Comparison of ENCODE assay signal across 18 cellular contexts in the genomic region with DNA sequence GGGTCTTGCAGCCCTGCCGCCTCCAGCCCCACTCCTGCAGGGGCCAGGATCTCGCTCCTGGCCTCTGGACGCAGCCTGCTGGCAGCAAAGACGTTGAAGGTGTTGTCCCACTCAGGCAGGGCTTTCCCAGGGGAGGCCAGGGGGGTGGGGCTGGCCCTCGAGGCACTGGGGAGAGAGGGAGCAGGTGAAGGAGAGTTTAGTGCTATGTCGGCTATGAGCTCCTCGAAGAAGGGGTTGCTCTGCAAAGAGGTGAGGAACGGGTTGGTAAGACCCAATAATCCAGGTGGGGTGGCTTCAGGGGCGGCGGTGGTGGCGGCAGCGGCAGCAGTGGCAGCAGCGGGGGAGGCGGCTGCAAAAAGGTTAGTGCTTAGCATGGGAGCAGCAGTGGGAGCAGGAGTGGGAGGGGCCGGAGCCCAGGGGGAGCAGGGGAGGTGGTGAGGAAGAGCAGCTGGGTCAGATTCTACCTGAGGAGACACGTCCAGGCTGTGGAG.
"Had no signal": no experiment of that assay in that cellular context is flagged by ENCODE, and none has a peak within 500 bp of the region (broad histone marks: within the 10 kb centered on the region; RNA-seq: fewer than 3 reads in every experiment).

No MANE protein-coding gene starts in this region.

- H3K27me3 Mint-ChIP-seq: activated T-helper 17 cell treated with anti-CD3 and anti-CD28 coated beads, Interleukin-2, amount 50 U/mL, for 72 hours; central memory CD8-positive, alpha-beta T cell had no signal

- H3K9me3 ChIP-seq: pancreas, sigmoid colon, thoracic aorta, upper lobe of right lung had no signal

- DNase-seq: activated CD4-positive, alpha-beta T cell treated with anti-CD3 and anti-CD28 coated beads for 1 hour; activated CD4-positive, alpha-beta T cell treated with anti-CD3 and anti-CD28 coated beads, Interleukin-2, amount 50 U/mL, for 4 hours; activated naive CD4-positive, alpha-beta T cell treated with Interleukin-2 at 50 U/mL for 16 hours; activated T-cell treated with anti-CD3 and anti-CD28 coated beads for 4 hours; brain microvascular endothelial cell; cortex of kidney; effector memory CD4-positive, alpha-beta T cell; foreskin keratinocyte; left colon; midbrain; pancreas; sigmoid colon; stimulated activated CD4-positive, alpha-beta T cell treated with anti-CD3 and anti-CD28 coated beads, Interleukin-2, amount 100 ng/mL, for 24 hours; T-helper 9 cell had no signal

- H3K4me3 ChIP-seq: pancreas, sigmoid colon, thoracic aorta, upper lobe of right lung had no signal

- H3K27me3 ChIP-seq: brain microvascular endothelial cell, foreskin keratinocyte, pancreas, sigmoid colon, upper lobe of right lung had no signal

- H3K4me1 ChIP-seq: foreskin keratinocyte, pancreas, upper lobe of right lung had no signal

- FAIRE-seq: pancreas had no signal

- H3K27ac ChIP-seq: brain microvascular endothelial cell, foreskin keratinocyte, pancreas, sigmoid colon, thoracic aorta, upper lobe of right lung had no signal

- H3K36me3 ChIP-seq: pancreas, upper lobe of right lung had no signal

- H3K4me3 Mint-ChIP-seq: activated T-helper 17 cell treated with anti-CD3 and anti-CD28 coated beads, Interleukin-2, amount 50 U/mL, for 72 hours; central memory CD8-positive, alpha-beta T cell had no signal

- ATAC-seq: activated T-helper 17 cell treated with anti-CD3 and anti-CD28 coated beads, Interleukin-2, amount 50 U/mL, for 72 hours; foreskin keratinocyte; left colon; pancreas; upper lobe of right lung had no signal

- H3K27ac Mint-ChIP-seq: activated T-helper 17 cell treated with anti-CD3 and anti-CD28 coated beads, Interleukin-2, amount 50 U/mL, for 72 hours had no signal

- H3K9me3 Mint-ChIP-seq: activated T-helper 17 cell treated with anti-CD3 and anti-CD28 coated beads, Interleukin-2, amount 50 U/mL, for 72 hours; central memory CD8-positive, alpha-beta T cell had no signal
